1 cellular context compared by ENCODE assay signal in the genomic region with DNA sequence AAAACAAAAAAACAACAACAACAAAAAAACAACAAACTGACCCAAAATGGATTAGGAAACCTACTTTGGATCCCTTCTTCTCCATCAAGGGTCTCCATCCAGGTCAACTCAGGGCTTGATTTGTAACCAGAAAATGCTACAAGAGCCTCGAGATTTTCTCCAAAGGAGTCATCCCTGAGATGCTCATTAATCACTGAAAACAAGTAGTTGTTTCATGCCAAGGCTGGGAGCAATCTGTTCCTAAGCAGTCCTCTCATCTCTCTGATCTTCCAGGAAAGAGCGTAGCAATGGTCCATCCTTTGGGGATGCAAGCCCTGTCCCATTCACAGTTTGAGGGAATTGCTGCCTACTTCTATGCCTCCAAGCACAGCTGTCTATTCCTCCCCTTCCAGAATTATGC.
TF ChIP-seq lines count a peak whose summit lies in the region.

No MANE protein-coding gene starts in this region.

TF ChIP-seq in IMR-90, 13 proteins besides CTCF, POLR2A, EP300 and RAD21:
- no peak for TF ChIP-seq CHD1 (IDR thresholded peaks at IDR 0.05; ENCODE audit: low read depth, low read length)
- TF ChIP-seq RCOR1 (IDR thresholded peaks at IDR 0.05; ENCODE audit: insufficient replicate concordance, low read length) = no peak
- no peak for TF ChIP-seq MXI1 (IDR thresholded peaks at IDR 0.05; ENCODE audit: borderline replicate concordance, low read depth, low read length)
- no peak for TF ChIP-seq ELK1 (IDR thresholded peaks at IDR 0.05; ENCODE audit: borderline replicate concordance, low read depth, low read length)
- no peak for TF ChIP-seq FOS (IDR thresholded peaks at IDR 0.05; ENCODE audit: low read depth, low read length)
- no peak for TF ChIP-seq CEBPB (IDR thresholded peaks at IDR 0.05; ENCODE audit: low read depth, low read length)
- TF ChIP-seq USF2 (IDR thresholded peaks at IDR 0.05; ENCODE audit: low read depth, low read length) = no peak
- TF ChIP-seq NFE2L2 (IDR thresholded peaks at IDR 0.05; ENCODE audit: low read depth, low read length) = no peak
- no peak for TF ChIP-seq MAFK (IDR thresholded peaks at IDR 0.05; ENCODE audit: low read depth, low read length)
- no peak for TF ChIP-seq RFX5 (IDR thresholded peaks at IDR 0.05; ENCODE audit: low read depth, low read length)
- TF ChIP-seq BHLHE40 (IDR thresholded peaks at IDR 0.05; ENCODE audit: low read depth, low read length) = no peak
- TF ChIP-seq SMC3 (IDR thresholded peaks at IDR 0.05; ENCODE audit: low read depth, low read length) = no peak
- no peak for TF ChIP-seq MAZ (IDR thresholded peaks at IDR 0.05; ENCODE audit: borderline replicate concordance, low read depth, low read length)
